Comparison of ENCODE assay signal across 11 cellular contexts in the genomic region with DNA sequence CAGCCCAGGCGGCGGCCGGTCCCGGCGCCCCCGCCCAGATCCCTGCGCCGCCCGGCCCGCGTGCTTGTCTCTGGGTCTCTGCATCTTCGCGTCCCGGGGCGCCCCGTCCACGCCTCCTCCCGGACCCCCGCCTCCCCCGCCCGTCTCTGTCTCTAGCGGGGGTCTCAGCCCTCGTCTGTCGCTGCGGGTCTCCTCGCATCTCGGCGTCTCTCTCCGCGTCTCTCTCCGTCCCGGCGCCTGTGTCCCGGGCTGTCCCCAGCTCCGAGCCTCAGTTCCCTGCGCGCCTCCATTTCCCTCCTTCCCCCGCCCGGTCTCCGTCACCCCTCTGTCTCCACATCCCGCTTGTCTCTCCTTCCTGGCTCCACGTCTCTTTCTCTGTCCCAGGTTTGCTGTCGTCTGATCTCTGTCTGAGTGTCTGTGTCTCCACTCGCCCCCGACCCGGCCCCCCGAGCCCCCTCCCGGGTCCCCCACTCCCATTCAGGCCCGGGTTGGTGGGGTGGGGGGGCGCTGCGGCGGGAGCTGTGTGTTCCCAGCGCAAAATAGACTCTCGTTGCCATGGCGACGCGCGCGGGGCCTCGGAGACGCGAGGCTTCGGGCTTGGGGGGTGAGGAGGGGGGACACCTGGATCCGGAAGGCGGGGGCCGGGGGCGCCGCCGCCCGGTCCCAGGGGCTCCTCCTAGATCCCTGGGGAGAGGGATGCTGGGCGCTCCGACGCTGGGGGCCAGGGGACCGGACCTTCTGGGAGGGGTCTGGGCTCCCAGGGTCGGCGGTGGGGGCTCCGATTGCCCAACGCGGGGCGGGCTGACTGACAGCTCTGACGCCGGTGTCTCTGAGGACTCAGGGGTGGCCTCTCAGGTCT. TPM values are rescaled to one million over a fixed set of nuclear protein-coding genes. Genes with fewer than 3 reads are reported as not detected.
A peak's percentile ranks its signal among the peaks of the same experiment; 100 is the strongest.
DNase-seq lines count a peak whose midpoint lies in the region; ATAC-seq, FAIRE-seq and TF ChIP-seq lines count a peak whose summit lies in the region.
"Had no signal": no experiment of that assay in that cellular context is flagged by ENCODE, and none has a peak within 500 bp of the region (broad histone marks: within the 10 kb centered on the region; RNA-seq: fewer than 3 reads in every experiment).

No MANE protein-coding gene starts in this region.

- ATAC-seq in GM19023 (IDR thresholded peaks at IDR 0.05; ENCODE audit: unreplicated experiment) (no peak), GM18870 (IDR thresholded peaks at IDR 0.05; ENCODE audit: unreplicated experiment) (no peak)

- H3K36me3 Mint-ChIP-seq in osteocyte (ENCODE audit: unreplicated experiment), result peaks cover 9% of the 10 kb centered on the region

- H3K4me3 Mint-ChIP-seq in osteocyte (ENCODE audit: unreplicated experiment), result peak overlapping the region; percentile 47

- peaks cover 10% of the 10 kb centered on the region for H3K4me1 Mint-ChIP-seq in osteocyte (ENCODE audit: unreplicated experiment)

- H3K9ac ChIP-seq in ES-I3 (ENCODE audit: low read depth, low read length), result peak overlapping the region; percentile 38; the same call in 1 of the 2 replicates

- no peak for FAIRE-seq in GM19239 (lab: Jason Lieb, UNC)

- H3K36me3 ChIP-seq in ES-I3 (ENCODE audit: insufficient read depth, low read length), result no peaks in the 10 kb centered on the region

- DNase-seq in NCI-H2227 treated with DMSO at 0.1 percent for 48 hours (lab: John Stamatoyannopoulos, UW) (peak; percentile 63), dorsolateral prefrontal cortex (peak in 9 of 10 donors; percentile 62 to 80 (median 73)), osteocyte (ENCODE audit: extremely low spot score, unreplicated experiment) (no peak), Kasumi-1 (lab: John Stamatoyannopoulos, UW) (no peak), GM19239 (ENCODE audit: insufficient read length, low spot score) (no peak)

- no peaks in the 10 kb centered on the region for H3K9me3 Mint-ChIP-seq in osteocyte (ENCODE audit: unreplicated experiment)
- H3K9me3 Mint-ChIP-seq: activated naive CD4-positive, alpha-beta T cell treated with anti-CD3 and anti-CD28 coated beads, Interleukin-2, amount 50 U/mL, for 72 hours had no signal

- no peaks in the 10 kb centered on the region for H3K9me3 ChIP-seq in ES-I3 (ENCODE audit: control insufficient read depth, insufficient read depth, low read length)

- intact Hi-C loops in dorsolateral prefrontal cortex (cut with DNase I), result loop anchor here (5.0 to 10.0 kb wide), 3 partner anchors 34 to 147 kb away; partner anchors contain the start of gene RPL28 (in 1 of the 2)

- peaks cover 0 to 6% (median 0%) of the 10 kb centered on the region in 45 donors for H3K27me3 ChIP-seq in dorsolateral prefrontal cortex

- no peak overlapping the region for H3K27ac Mint-ChIP-seq in osteocyte (ENCODE audit: unreplicated experiment)
- H3K27ac Mint-ChIP-seq: activated naive CD4-positive, alpha-beta T cell treated with anti-CD3 and anti-CD28 coated beads, Interleukin-2, amount 50 U/mL, for 72 hours had no signal

- no peaks in the 10 kb centered on the region for H3K4me1 ChIP-seq in ES-I3 (ENCODE audit: insufficient read depth, low read length)

- TF ChIP-seq CTCF in dorsolateral prefrontal cortex (IDR thresholded peaks at IDR 0.05 in 54 of 56, conservative IDR thresholded peaks at IDR 0.05 in 2 of 56; ENCODE audit: low read depth in 1 of 56, partially characterized antibody in 56 of 56) (no peak), osteocyte (IDR thresholded peaks at IDR 0.05) (no peak)

- H3K27me3 Mint-ChIP-seq in osteocyte (ENCODE audit: unreplicated experiment), result peaks cover 12% of the 10 kb centered on the region

- H3K4me3 ChIP-seq in dorsolateral prefrontal cortex, result peak overlapping the region; percentile 49 to 89 (median 74)
- H3K4me3 ChIP-seq: lung had no signal

- H3K27ac ChIP-seq in dorsolateral prefrontal cortex, result peak overlapping the region in 58 of 59 donors; percentile 54 to 96 (median 88)

RNA-seq across cellular contexts. Expression of gene SHISA7, which starts 8.7 kb away (rescaled TPM):
- total RNA-seq in dorsolateral prefrontal cortex (10 to 100 TPM; 24.3 to 47.1 (median 34.5) TPM), osteocyte (not detected in 2 replicates)
- total RNA-seq: activated naive CD4-positive, alpha-beta T cell treated with anti-CD3 and anti-CD28 coated beads, Interleukin-2, amount 50 U/mL, for 72 hours; NCI-H460 had no signal

RNA-seq across cellular contexts. Expression of gene ISOC2, which starts 9.7 kb away (rescaled TPM):
- total RNA-seq in dorsolateral prefrontal cortex, result 10 to 100 TPM; 25.1 to 48.5 (median 36.7) TPM
- total RNA-seq in osteocyte, result 37.0 and 39.8 TPM in 2 replicates

RNA-seq across cellular contexts. Expression of gene C19orf85, which starts 12.8 kb away (rescaled TPM):
- total RNA-seq in dorsolateral prefrontal cortex (under 1 TPM in 1 of 120 experiments, not detected in 119; 0.57 TPM), osteocyte (not detected in 2 replicates)
- total RNA-seq: activated naive CD4-positive, alpha-beta T cell treated with anti-CD3 and anti-CD28 coated beads, Interleukin-2, amount 50 U/mL, for 72 hours; lung; NCI-H460 had no signal

RNA-seq across cellular contexts. Expression of gene ZNF628, which starts 24.7 kb away (rescaled TPM):
- 10 to 100 TPM in 8 of 120 experiments, 1 to 10 TPM in 112; 3.1 to 14.2 (median 6.2) TPM for total RNA-seq in dorsolateral prefrontal cortex
- 10.4 and 11.6 TPM in 2 replicates for total RNA-seq in osteocyte

RNA-seq across cellular contexts. Expression of gene NAT14, which starts 33.2 kb away (rescaled TPM):
- total RNA-seq in dorsolateral prefrontal cortex, result 10 to 100 TPM; 31.4 to 82.8 (median 57.2) TPM
- 54.2 and 58.2 TPM in 2 replicates for total RNA-seq in osteocyte

Comparison
In these comparisons a context has a peak if more than half of its experiments do, and no peak if none do; other contexts are left out.
1. DNase-seq: peak in NCI-H2227 treated with DMSO at 0.1 percent for 48 hours (single experiment) and dorsolateral prefrontal cortex (9 of 10); none in osteocyte (single experiment), Kasumi-1 (0 of 2) and GM19239 (single experiment).
2. RNA of gene SHISA7, which starts 8.7 kb away (total RNA-seq): 24.3 to 47.1 TPM in dorsolateral prefrontal cortex; not detected in osteocyte; every median in the first group is over 10 times any median in the second.